ENCODE assay signal across 14 cellular contexts in the genomic region with DNA sequence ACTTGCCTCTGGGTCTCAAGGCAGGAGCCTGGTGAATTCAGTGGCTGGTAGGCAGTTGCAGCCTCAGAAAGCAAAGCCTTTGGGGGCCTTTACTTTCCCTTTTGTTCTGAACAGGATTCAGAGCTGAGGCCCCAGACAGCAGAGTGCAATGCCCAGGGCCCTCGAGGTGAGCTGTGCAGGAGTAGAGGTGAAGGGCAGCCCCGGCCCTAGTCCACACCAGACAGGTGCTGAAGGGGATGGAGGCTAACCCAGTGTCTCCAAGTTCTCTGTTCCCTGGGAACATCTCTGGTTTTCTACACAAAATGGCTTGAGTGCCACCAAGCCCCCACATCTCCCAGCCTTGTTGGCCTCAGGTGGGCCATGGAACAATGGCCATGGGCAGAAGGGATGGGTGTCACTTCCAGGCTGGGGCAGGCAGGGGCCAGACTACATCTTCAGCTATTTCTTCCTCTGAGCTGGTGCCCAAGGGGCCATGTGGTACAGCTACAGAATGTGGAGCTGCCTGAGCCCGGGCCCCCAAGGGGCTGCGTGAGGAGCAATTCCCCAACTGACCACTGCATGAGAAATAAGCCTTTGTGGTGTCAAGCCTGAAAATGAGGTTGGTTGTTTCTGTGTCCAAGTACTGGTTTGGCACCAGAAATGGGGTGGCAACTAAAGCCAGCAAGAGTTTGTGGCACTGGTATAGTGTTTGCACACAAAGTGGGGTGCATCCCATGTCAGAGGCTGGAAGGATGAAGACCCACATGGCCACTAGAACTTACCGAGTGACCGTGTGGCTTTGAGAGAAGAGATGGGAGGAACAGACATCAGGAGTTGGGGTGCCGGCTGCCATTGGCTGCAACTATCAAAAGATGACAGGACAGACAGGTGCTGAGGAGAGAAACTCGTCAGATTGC. TPM values are rescaled to one million over a fixed set of nuclear protein-coding genes. Genes with fewer than 3 reads are reported as not detected.
A peak's percentile ranks its signal among the peaks of the same experiment; 100 is the strongest.
DNase-seq lines count a peak whose midpoint lies in the region; ATAC-seq lines count a peak whose summit lies in the region.
"Had no signal": no experiment of that assay in that cellular context is flagged by ENCODE, and none has a peak within 500 bp of the region (broad histone marks: within the 10 kb centered on the region; RNA-seq: fewer than 3 reads in every experiment).

No MANE protein-coding gene starts in this region.

- peaks cover 10% of the 10 kb centered on the region for H3K9me3 Mint-ChIP-seq in activated CD4-positive, alpha-beta T cell treated with anti-CD3 and anti-CD28 coated beads for 36 hours (ENCODE audit: low read depth)
- peaks cover 11% of the 10 kb centered on the region for H3K9me3 Mint-ChIP-seq in activated T-helper 2 cell treated with anti-CD3 and anti-CD28 coated beads, Interferon-gamma antibody, Interleukin-2, Interleukin-4, amounts not matched to agents 10 μg/mL and 5 μg/mL and 100 μg/mL, durations not matched to agents 14 hours and 24 hours and 36 hours

- H3K27me3 Mint-ChIP-seq in activated CD4-positive, alpha-beta T cell treated with anti-CD3 and anti-CD28 coated beads for 36 hours: no peaks in the 10 kb centered on the region
- no peaks in the 10 kb centered on the region for H3K27me3 Mint-ChIP-seq in activated T-helper 2 cell treated with anti-CD3 and anti-CD28 coated beads, Interferon-gamma antibody, Interleukin-2, Interleukin-4, amounts not matched to agents 10 μg/mL and 5 μg/mL and 100 μg/mL, durations not matched to agents 14 hours and 24 hours and 36 hours (ENCODE audit: low read depth)

- CTCF ChIA-PET in activated CD4-positive, alpha-beta T cell treated with anti-CD3 and anti-CD28 coated beads for 36 hours (lab: Charles Lee): interaction anchor here (0.7 kb wide), 1 partner anchor 70 kb away, joined by 4 read pairs; no protein-coding TSS in a partner anchor

- POLR2A ChIA-PET in activated CD4-positive, alpha-beta T cell treated with anti-CD3 and anti-CD28 coated beads for 36 hours (lab: Charles Lee): no interaction called here

- peaks cover 2% of the 10 kb centered on the region for H3K36me3 Mint-ChIP-seq in activated CD4-positive, alpha-beta T cell treated with anti-CD3 and anti-CD28 coated beads for 36 hours (ENCODE audit: low read depth)
- no peaks in the 10 kb centered on the region for H3K36me3 Mint-ChIP-seq in activated T-helper 2 cell treated with anti-CD3 and anti-CD28 coated beads, Interferon-gamma antibody, Interleukin-2, Interleukin-4, amounts not matched to agents 10 μg/mL and 5 μg/mL and 100 μg/mL, durations not matched to agents 14 hours and 24 hours and 36 hours (ENCODE audit: low read depth)

- H3K27ac Mint-ChIP-seq in activated CD4-positive, alpha-beta T cell treated with anti-CD3 and anti-CD28 coated beads for 36 hours: peak overlapping the region; percentile 45
- no peak overlapping the region for H3K27ac Mint-ChIP-seq in activated T-helper 2 cell treated with anti-CD3 and anti-CD28 coated beads, Interferon-gamma antibody, Interleukin-2, Interleukin-4, amounts not matched to agents 10 μg/mL and 5 μg/mL and 100 μg/mL, durations not matched to agents 14 hours and 24 hours and 36 hours

- no peak for ATAC-seq in activated CD4-positive, alpha-beta T cell treated with anti-CD3 and anti-CD28 coated beads for 36 hours
- ATAC-seq: PC-3 had no signal

- intact Hi-C loops in activated CD4-positive, alpha-beta T cell treated with anti-CD3 and anti-CD28 coated beads for 36 hours (cut with DNase I, micrococcal nuclease): no loop called here
- intact Hi-C loops in activated T-helper 2 cell treated with anti-CD3 and anti-CD28 coated beads, Interferon-gamma antibody, Interleukin-2, Interleukin-4, amounts not matched to agents 10 μg/mL and 5 μg/mL and 100 μg/mL, durations not matched to agents 14 hours and 24 hours and 36 hours (cut with micrococcal nuclease): no loop called here
- intact Hi-C loops in posterior vena cava (cut with DNase I): no loop called here

- no peak overlapping the region for H3K4me3 Mint-ChIP-seq in activated CD4-positive, alpha-beta T cell treated with anti-CD3 and anti-CD28 coated beads for 36 hours
- H3K4me3 Mint-ChIP-seq in activated T-helper 2 cell treated with anti-CD3 and anti-CD28 coated beads, Interferon-gamma antibody, Interleukin-2, Interleukin-4, amounts not matched to agents 10 μg/mL and 5 μg/mL and 100 μg/mL, durations not matched to agents 14 hours and 24 hours and 36 hours (ENCODE audit: low read depth): no peak overlapping the region

- no peak for DNase-seq in activated CD4-positive, alpha-beta T cell treated with anti-CD3 and anti-CD28 coated beads for 36 hours
- no peak for DNase-seq in activated CD4-positive, alpha-beta T cell treated with anti-CD3 and anti-CD28 coated beads for 1 hour
- DNase-seq in D341Med (ENCODE audit: low spot score) (peak; percentile 15), posterior vena cava (ENCODE audit: low spot score) (peak; percentile 46), SKM-1 (lab: John Stamatoyannopoulos, UW; ENCODE audit: unreplicated experiment) (no peak), NCI-H2081 treated with DMSO at 0.1 percent for 48 hours (lab: John Stamatoyannopoulos, UW) (no peak), HK-2 (ENCODE audit: unreplicated experiment) (no peak)
- peak; percentile 6 for DNase-seq in activated T-helper 2 cell treated with anti-CD3 and anti-CD28 coated beads, Interferon-gamma antibody, Interleukin-2, Interleukin-4, amounts not matched to agents 10 μg/mL and 5 μg/mL and 100 μg/mL, durations not matched to agents 14 hours and 24 hours and 36 hours (ENCODE audit: low spot score)
- DNase-seq: COR-L47; erythroblast; NCI-H2081; NCI-H526 treated with DMSO at 0.1 percent for 48 hours; PC-3; stimulated activated CD4-positive, alpha-beta T cell treated with anti-CD3 and anti-CD28 coated beads, Interleukin-4, amount 100 ng/mL, for 1 hour had no signal

- H3K4me1 Mint-ChIP-seq in activated CD4-positive, alpha-beta T cell treated with anti-CD3 and anti-CD28 coated beads for 36 hours: peaks cover 18% of the 10 kb centered on the region
- H3K4me1 Mint-ChIP-seq in activated T-helper 2 cell treated with anti-CD3 and anti-CD28 coated beads, Interferon-gamma antibody, Interleukin-2, Interleukin-4, amounts not matched to agents 10 μg/mL and 5 μg/mL and 100 μg/mL, durations not matched to agents 14 hours and 24 hours and 36 hours (ENCODE audit: low read depth): peaks cover 3% of the 10 kb centered on the region

RNA-seq across cellular contexts. Expression of gene BARX1, which starts 57.8 kb away (rescaled TPM):
- 1 to 10 TPM; 1.8 to 1.9 TPM for total RNA-seq in activated CD4-positive, alpha-beta T cell treated with anti-CD3 and anti-CD28 coated beads for 36 hours
- 0.52 and 0.83 TPM in 2 replicates for total RNA-seq in activated T-helper 2 cell treated with anti-CD3 and anti-CD28 coated beads, Interferon-gamma antibody, Interleukin-2, Interleukin-4, amounts not matched to agents 10 μg/mL and 5 μg/mL and 100 μg/mL, durations not matched to agents 14 hours and 24 hours and 36 hours
- not detected for total RNA-seq in posterior vena cava
- total RNA-seq: PC-3 had no signal

Comparison
In these comparisons a context has a peak if more than half of its experiments do, and no peak if none do; other contexts are left out.
1. DNase-seq: peak in D341Med (single experiment), activated T-helper 2 cell treated with anti-CD3 and anti-CD28 coated beads, Interferon-gamma antibody, Interleukin-2, Interleukin-4, amounts not matched to agents 10 μg/mL and 5 μg/mL and 100 μg/mL, durations not matched to agents 14 hours and 24 hours and 36 hours (single experiment) and posterior vena cava (single experiment); none in activated CD4-positive, alpha-beta T cell treated with anti-CD3 and anti-CD28 coated beads for 36 hours (single experiment), activated CD4-positive, alpha-beta T cell treated with anti-CD3 and anti-CD28 coated beads for 1 hour (single experiment), SKM-1 (single experiment), NCI-H2081 treated with DMSO at 0.1 percent for 48 hours (single experiment) and HK-2 (single experiment).